ENCODE assay signal across 8 cellular contexts in genomic region chr11:5123802-5124521, GRCh38. TPM values are rescaled to one million over a fixed set of nuclear protein-coding genes. Genes with fewer than 3 reads are reported as not detected.
A peak's percentile ranks its signal among the peaks of the same experiment; 100 is the strongest.
DNase-seq lines count a peak whose midpoint lies in the region; ATAC-seq, FAIRE-seq and TF ChIP-seq lines count a peak whose summit lies in the region.

No MANE protein-coding gene starts in this region.

- no peak overlapping the region for H3K27ac Mint-ChIP-seq in osteocyte (ENCODE audit: unreplicated experiment)

- no peaks in the 10 kb centered on the region for H3K36me3 ChIP-seq in NT2/D1 (ENCODE audit: insufficient read depth, insufficient read length, low read length)

- no peak overlapping the region for H3K4me3 Mint-ChIP-seq in activated T-cell treated with anti-CD3 and anti-CD28 coated beads, Interleukin-2, amount 50 U/mL, for 4 hours
- no peak overlapping the region for H3K4me3 Mint-ChIP-seq in osteocyte (ENCODE audit: unreplicated experiment)

- DNase-seq in D721Med (ENCODE audit: insufficient read length, low spot score), result no peak
- peak; percentile 80 for DNase-seq in NT2/D1 (ENCODE audit: low read depth, low spot score)
- peak; percentile 5 for DNase-seq in activated T-cell treated with anti-CD3 and anti-CD28 coated beads, Interleukin-2, amount 50 U/mL, for 4 hours
- peak; percentile 44 for DNase-seq in foreskin melanocyte
- DNase-seq in osteocyte (ENCODE audit: extremely low spot score, unreplicated experiment), result peak; percentile 85
- no peak for DNase-seq in NCI-H128 (lab: John Stamatoyannopoulos, UW; ENCODE audit: unreplicated experiment)

- TF ChIP-seq CTCF in D721Med (IDR thresholded peaks at IDR 0.05; ENCODE audit: insufficient read depth, missing control alignments) (peak; percentile 67), osteocyte (IDR thresholded peaks at IDR 0.05) (peak; percentile 84)

- no peaks in the 10 kb centered on the region for H3K36me3 Mint-ChIP-seq in activated T-cell treated with anti-CD3 and anti-CD28 coated beads, Interleukin-2, amount 50 U/mL, for 4 hours (ENCODE audit: insufficient read depth)
- no peaks in the 10 kb centered on the region for H3K36me3 Mint-ChIP-seq in osteocyte (ENCODE audit: unreplicated experiment)

- H3K27me3 ChIP-seq in NT2/D1 (ENCODE audit: insufficient read depth, insufficient read length), result no peaks in the 10 kb centered on the region

- no peaks in the 10 kb centered on the region for H3K4me1 Mint-ChIP-seq in activated T-cell treated with anti-CD3 and anti-CD28 coated beads, Interleukin-2, amount 50 U/mL, for 4 hours (ENCODE audit: low read depth)
- H3K4me1 Mint-ChIP-seq in osteocyte (ENCODE audit: unreplicated experiment), result no peaks in the 10 kb centered on the region

- ATAC-seq in GM19397 (IDR thresholded peaks at IDR 0.05; ENCODE audit: unreplicated experiment) (peak; percentile 92), HG03565 (IDR thresholded peaks at IDR 0.05; ENCODE audit: unreplicated experiment) (peak; percentile 87)
- peak; percentile 43 to 63 for ATAC-seq in activated T-cell treated with anti-CD3 and anti-CD28 coated beads, Interleukin-2, amount 50 U/mL, for 4 hours

- H3K4me3 ChIP-seq in NT2/D1 (ENCODE audit: insufficient read length, low read depth), result no peak overlapping the region

- H3K9me3 Mint-ChIP-seq in activated T-cell treated with anti-CD3 and anti-CD28 coated beads, Interleukin-2, amount 50 U/mL, for 4 hours, result no peaks in the 10 kb centered on the region
- no peaks in the 10 kb centered on the region for H3K9me3 Mint-ChIP-seq in osteocyte (ENCODE audit: unreplicated experiment)

- FAIRE-seq in D721Med (lab: Jason Lieb, UNC), result no peak

- no peaks in the 10 kb centered on the region for H3K9me3 ChIP-seq in NT2/D1 (ENCODE audit: insufficient read depth, low read length)

- H3K4me1 ChIP-seq in NT2/D1 (ENCODE audit: insufficient read depth, insufficient read length), result no peaks in the 10 kb centered on the region

- H3K9ac ChIP-seq in NT2/D1 (ENCODE audit: insufficient read length, low read depth), result no peak overlapping the region

- peaks cover 6% of the 10 kb centered on the region for H3K27me3 Mint-ChIP-seq in activated T-cell treated with anti-CD3 and anti-CD28 coated beads, Interleukin-2, amount 50 U/mL, for 4 hours (ENCODE audit: low read depth)
- H3K27me3 Mint-ChIP-seq in osteocyte (ENCODE audit: unreplicated experiment), result peaks cover 31% of the 10 kb centered on the region

RNA-seq across cellular contexts. Expression of gene OR52A5, which starts 14.2 kb away (rescaled TPM):
- not detected for total RNA-seq in activated T-cell treated with anti-CD3 and anti-CD28 coated beads, Interleukin-2, amount 50 U/mL, for 4 hours
- not detected in 2 replicates for total RNA-seq in osteocyte

RNA-seq across cellular contexts. Expression of gene OR52A1, which starts 30.6 kb away (rescaled TPM):
- total RNA-seq in activated T-cell treated with anti-CD3 and anti-CD28 coated beads, Interleukin-2, amount 50 U/mL, for 4 hours, result not detected
- not detected in 2 replicates for total RNA-seq in osteocyte

RNA-seq across cellular contexts. Expression of gene OR52E1, which starts 54.6 kb away (rescaled TPM):
- not detected for total RNA-seq in activated T-cell treated with anti-CD3 and anti-CD28 coated beads, Interleukin-2, amount 50 U/mL, for 4 hours
- not detected in 2 replicates for total RNA-seq in osteocyte

Comparison
In these comparisons a context has a peak if more than half of its experiments do, and no peak if none do; other contexts are left out.
1. DNase-seq: peak in NT2/D1 (single experiment), activated T-cell treated with anti-CD3 and anti-CD28 coated beads, Interleukin-2, amount 50 U/mL, for 4 hours (single experiment), foreskin melanocyte (single experiment) and osteocyte (single experiment); none in D721Med (single experiment) and NCI-H128 (single experiment).
2. Peak in every context shown above with its lines, with median percentiles within 50 percentile points of each other: ATAC-seq.